Comparison of ENCODE assay signal across 29 cellular contexts in genomic region chr5:180102636-180103035, GRCh38.
"Had no signal": no experiment of that assay in that cellular context is flagged by ENCODE, and none has a peak within 500 bp of the region (broad histone marks: within the 10 kb centered on the region; RNA-seq: fewer than 3 reads in every experiment).

No MANE protein-coding gene starts in this region.

- DNase-seq: stimulated activated CD4-positive, alpha-beta T cell treated with anti-CD3 and anti-CD28 coated beads, Interleukin-2, amount 100 ng/mL, for 48 hours; stimulated activated CD4-positive, alpha-beta T cell treated with anti-CD3 and anti-CD28 coated beads, Interleukin-4, amount 100 ng/mL, for 1 hour; stimulated activated CD4-positive, alpha-beta T cell treated with anti-CD3 and anti-CD28 coated beads, Interleukin-4, amount 100 ng/mL, for 24 hours; stimulated activated CD4-positive, alpha-beta T cell treated with anti-CD3 and anti-CD28 coated beads, Interleukin-4, amount 100 ng/mL, for 4 hours; stimulated activated CD8-positive, alpha-beta memory T cell treated with anti-CD3 and anti-CD28 coated beads, Interleukin-4, amount 100 ng/mL, for 48 hours; stimulated activated naive B cell treated with anti-CD40 and anti-IgM and Interleukin-4, amounts not matched to agents 10 μg/mL and 1 μg/mL and 100 μg/mL, for 72 hours; stimulated activated naive CD4-positive, alpha-beta T cell; stimulated activated naive CD4-positive, alpha-beta T cell treated with Interleukin-2 at 50 U/mL for 16 hours; stimulated activated naive CD8-positive, alpha-beta T cell treated with anti-CD3 and anti-CD28 coated beads, Interleukin-15, amount 100 ng/mL, for 72 hours; stimulated activated naive CD8-positive, alpha-beta T cell treated with anti-CD3 and anti-CD28 coated beads, Interleukin-15, Interleukin-2, amounts not matched to agents 100 U/mL and 50 U/mL, for 24 hours; stomach; substantia nigra; testis; thyroid gland; tibial artery; transverse colon; trophoblast cell; upper lobe of left lung; upper lobe of right lung; uterus had no signal

- H3K4me3 Mint-ChIP-seq: stimulated activated effector memory CD8-positive, alpha-beta T cell treated with anti-CD3 and anti-CD28 coated beads, Interleukin-12 subunit alpha, Interleukin-12 subunit beta, amount 100 ng/mL, for 72 hours; stimulated activated memory B cell treated with anti-CD40 and anti-IgM and Interleukin-4, amounts not matched to agents 10 μg/mL and 1 μg/mL and 100 μg/mL, for 72 hours; stimulated activated naive B cell treated with anti-CD40 and anti-IgM and Interleukin-4, amounts not matched to agents 10 μg/mL and 1 μg/mL and 100 μg/mL, for 72 hours; stimulated activated naive CD8-positive, alpha-beta T cell treated with anti-CD3 and anti-CD28 coated beads, Interleukin-15, amount 100 ng/mL, for 72 hours; stimulated activated naive CD8-positive, alpha-beta T cell treated with anti-CD3 and anti-CD28 coated beads, Interleukin-15, Interleukin-2, amounts not matched to agents 100 ng/mL and 50 ng/mL, for 24 hours; type B pancreatic cell had no signal

- H3K9me3 ChIP-seq: testis, thyroid gland had no signal

- H3K27me3 ChIP-seq: suprapubic skin, testis, thyroid gland, tibial nerve, transverse colon, upper lobe of left lung, upper lobe of right lung, uterus, vagina had no signal

- H3K27me3 Mint-ChIP-seq: stimulated activated naive CD8-positive, alpha-beta T cell treated with anti-CD3 and anti-CD28 coated beads, Interleukin-15, amount 100 ng/mL, for 72 hours; type B pancreatic cell had no signal

- FAIRE-seq: urothelium cell line had no signal

- H3K4me3 ChIP-seq: stomach, suprapubic skin, testis, thoracic aorta, thyroid gland, tibial artery, tibial nerve, transverse colon, upper lobe of left lung, upper lobe of right lung, uterus, vagina had no signal

- H3K4me1 ChIP-seq: stomach, suprapubic skin, testis, thyroid gland, tibial artery, tibial nerve, transverse colon, upper lobe of left lung, upper lobe of right lung, uterus, vagina had no signal

- H3K27ac Mint-ChIP-seq: stimulated activated effector memory CD8-positive, alpha-beta T cell treated with anti-CD3 and anti-CD28 coated beads, Interleukin-12 subunit alpha, Interleukin-12 subunit beta, amount 100 ng/mL, for 72 hours; stimulated activated memory B cell treated with anti-CD40 and anti-IgM and Interleukin-4, amounts not matched to agents 10 μg/mL and 1 μg/mL and 100 μg/mL, for 72 hours; stimulated activated naive B cell treated with anti-CD40 and anti-IgM and Interleukin-4, amounts not matched to agents 10 μg/mL and 1 μg/mL and 100 μg/mL, for 72 hours; stimulated activated naive CD8-positive, alpha-beta T cell treated with anti-CD3 and anti-CD28 coated beads, Interleukin-15, amount 100 ng/mL, for 72 hours; stimulated activated naive CD8-positive, alpha-beta T cell treated with anti-CD3 and anti-CD28 coated beads, Interleukin-15, Interleukin-2, amounts not matched to agents 100 ng/mL and 50 ng/mL, for 24 hours; type B pancreatic cell had no signal

- H3K36me3 Mint-ChIP-seq: stimulated activated effector memory CD8-positive, alpha-beta T cell treated with anti-CD3 and anti-CD28 coated beads, Interleukin-12 subunit alpha, Interleukin-12 subunit beta, amount 100 ng/mL, for 72 hours; type B pancreatic cell had no signal

- H3K36me3 ChIP-seq: stomach, suprapubic skin, thoracic aorta, thyroid gland, tibial artery, transverse colon, upper lobe of left lung, upper lobe of right lung, uterus, vagina had no signal

- H3K4me1 Mint-ChIP-seq: stimulated activated effector memory CD8-positive, alpha-beta T cell treated with anti-CD3 and anti-CD28 coated beads, Interleukin-12 subunit alpha, Interleukin-12 subunit beta, amount 100 ng/mL, for 72 hours; stimulated activated memory B cell treated with anti-CD40 and anti-IgM and Interleukin-4, amounts not matched to agents 10 μg/mL and 1 μg/mL and 100 μg/mL, for 72 hours; stimulated activated naive B cell treated with anti-CD40 and anti-IgM and Interleukin-4, amounts not matched to agents 10 μg/mL and 1 μg/mL and 100 μg/mL, for 72 hours; stimulated activated naive CD8-positive, alpha-beta T cell treated with anti-CD3 and anti-CD28 coated beads, Interleukin-15, amount 100 ng/mL, for 72 hours had no signal

- ATAC-seq: stimulated activated effector memory CD8-positive, alpha-beta T cell treated with anti-CD3 and anti-CD28 coated beads, Interleukin-12 subunit alpha, Interleukin-12 subunit beta, amount 100 ng/mL, for 72 hours; stimulated activated memory B cell treated with anti-CD40 and anti-IgM and Interleukin-4, amounts not matched to agents 10 μg/mL and 1 μg/mL and 100 μg/mL, for 72 hours; stimulated activated naive B cell treated with anti-CD40 and anti-IgM and Interleukin-4, amounts not matched to agents 10 μg/mL and 1 μg/mL and 100 μg/mL, for 72 hours; stimulated activated naive CD8-positive, alpha-beta T cell treated with anti-CD3 and anti-CD28 coated beads, Interleukin-15, amount 100 ng/mL, for 72 hours; stimulated activated naive CD8-positive, alpha-beta T cell treated with anti-CD3 and anti-CD28 coated beads, Interleukin-15, Interleukin-2, amounts not matched to agents 100 U/mL and 50 U/mL, for 24 hours; upper lobe of right lung had no signal

- H3K27ac ChIP-seq: stomach, suprapubic skin, testis, thoracic aorta, thyroid gland, tibial artery, tibial nerve, transverse colon, upper lobe of left lung, upper lobe of right lung, uterus, vagina had no signal
